ENCODE assay signal across 9 cellular contexts in genomic region chr9:97000139-97000787, GRCh38. TPM values are rescaled to one million over a fixed set of nuclear protein-coding genes. Genes with fewer than 3 reads are reported as not detected.
DNase-seq lines count a peak whose midpoint lies in the region; ATAC-seq and TF ChIP-seq lines count a peak whose summit lies in the region.
"Not testable (repeated sequence)": the region's sequence is repeated elsewhere in the genome, so short reads cannot be mapped to it uniquely, and the experiment has no call there.
"Had no signal": no experiment of that assay in that cellular context is flagged by ENCODE, and none has a peak within 500 bp of the region (broad histone marks: within the 10 kb centered on the region; RNA-seq: fewer than 3 reads in every experiment).

No MANE protein-coding gene starts in this region.

- peak; percentile 47 for ATAC-seq in HG02610 (IDR thresholded peaks at IDR 0.05; ENCODE audit: unreplicated experiment)
- ATAC-seq in RWPE2 (ENCODE audit: low read depth) = peak; percentile 63
- peak; percentile 65 to 89 for ATAC-seq in activated T-cell treated with anti-CD3 and anti-CD28 coated beads, Interleukin-2, amount 50 U/mL, for 72 hours (replicated peaks in 1 of 2)
- ATAC-seq in activated naive CD8-positive, alpha-beta T cell treated with anti-CD3 and anti-CD28 coated beads, Interleukin-2, amount 50 U/mL, for 24 hours = peak; percentile 72
- ATAC-seq in stimulated activated naive CD8-positive, alpha-beta T cell treated with anti-CD3 and anti-CD28 coated beads, Interleukin-15, Interleukin-2, amounts not matched to agents 100 U/mL and 50 U/mL, for 24 hours = peak; percentile 28

- peak; percentile 3 for DNase-seq in DMS53 (lab: John Stamatoyannopoulos, UW)
- DNase-seq in RWPE2 (ENCODE audit: low spot score); activated T-cell treated with anti-CD3 and anti-CD28 coated beads, Interleukin-2, amount 50 U/mL, for 72 hours; activated naive CD8-positive, alpha-beta T cell treated with anti-CD3 and anti-CD28 coated beads, Interleukin-2, amount 50 U/mL, for 24 hours; stimulated activated naive CD8-positive, alpha-beta T cell treated with anti-CD3 and anti-CD28 coated beads, Interleukin-15, Interleukin-2, amounts not matched to agents 100 U/mL and 50 U/mL, for 24 hours: not testable (repeated sequence)
- DNase-seq in epithelial cell of esophagus (ENCODE audit: low read depth) = peak; percentile 17
- DNase-seq in pons (ENCODE audit: low spot score) = peak; percentile 20

- not testable (repeated sequence) for TF ChIP-seq CTCF in RWPE2 (IDR thresholded peaks at IDR 0.05; ENCODE audit: poor library complexity, severe bottlenecking); epithelial cell of esophagus (IDR thresholded peaks at IDR 0.05; ENCODE audit: insufficient read depth, low read depth, low read length, missing control alignments)

- not testable (repeated sequence) for H3K27me3 ChIP-seq in RWPE2 (ENCODE audit: insufficient read depth, poor library complexity, severe bottlenecking)

- peak overlapping the region; percentile 99 for H3K27ac Mint-ChIP-seq in activated T-cell treated with anti-CD3 and anti-CD28 coated beads, Interleukin-2, amount 50 U/mL, for 72 hours
- peak overlapping the region; percentile 47 for H3K27ac Mint-ChIP-seq in activated naive CD8-positive, alpha-beta T cell treated with anti-CD3 and anti-CD28 coated beads, Interleukin-2, amount 50 U/mL, for 24 hours

- peak overlapping the region; percentile 25 for H3K27ac ChIP-seq in RWPE2 (ENCODE audit: poor library complexity, severe bottlenecking)

- peak overlapping the region; percentile 45 to 92 for H3K4me3 Mint-ChIP-seq in activated T-cell treated with anti-CD3 and anti-CD28 coated beads, Interleukin-2, amount 50 U/mL, for 72 hours
- H3K4me3 Mint-ChIP-seq in activated naive CD8-positive, alpha-beta T cell treated with anti-CD3 and anti-CD28 coated beads, Interleukin-2, amount 50 U/mL, for 24 hours = not testable (repeated sequence)

- H3K9me3 ChIP-seq in RWPE2 (ENCODE audit: severe bottlenecking) = not testable (repeated sequence)

- not testable (repeated sequence) for H3K36me3 Mint-ChIP-seq in activated T-cell treated with anti-CD3 and anti-CD28 coated beads, Interleukin-2, amount 50 U/mL, for 72 hours (ENCODE audit: insufficient read depth in 2 of 2); activated naive CD8-positive, alpha-beta T cell treated with anti-CD3 and anti-CD28 coated beads, Interleukin-2, amount 50 U/mL, for 24 hours (ENCODE audit: low read depth)

- H3K27me3 Mint-ChIP-seq in activated T-cell treated with anti-CD3 and anti-CD28 coated beads, Interleukin-2, amount 50 U/mL, for 72 hours (ENCODE audit: low read depth); activated naive CD8-positive, alpha-beta T cell treated with anti-CD3 and anti-CD28 coated beads, Interleukin-2, amount 50 U/mL, for 24 hours: not testable (repeated sequence)

- not testable (repeated sequence) for H3K4me3 ChIP-seq in RWPE2 (ENCODE audit: severe bottlenecking); epithelial cell of esophagus (ENCODE audit: low read length)

- peaks cover 51% of the 10 kb centered on the region for H3K4me1 Mint-ChIP-seq in activated T-cell treated with anti-CD3 and anti-CD28 coated beads, Interleukin-2, amount 50 U/mL, for 72 hours (ENCODE audit: low read depth)
- peaks cover 49% of the 10 kb centered on the region for H3K4me1 Mint-ChIP-seq in activated naive CD8-positive, alpha-beta T cell treated with anti-CD3 and anti-CD28 coated beads, Interleukin-2, amount 50 U/mL, for 24 hours

- H3K9me3 Mint-ChIP-seq in activated T-cell treated with anti-CD3 and anti-CD28 coated beads, Interleukin-2, amount 50 U/mL, for 72 hours; activated naive CD8-positive, alpha-beta T cell treated with anti-CD3 and anti-CD28 coated beads, Interleukin-2, amount 50 U/mL, for 24 hours: not testable (repeated sequence)

- not testable (repeated sequence) for H3K36me3 ChIP-seq in RWPE2 (ENCODE audit: low read depth)

- not testable (repeated sequence) for H3K4me1 ChIP-seq in RWPE2 (ENCODE audit: insufficient read depth, poor library complexity, severe bottlenecking)

RNA-seq across cellular contexts. Expression of gene CTSV, which starts 38.7 kb away (rescaled TPM):
- total RNA-seq in activated T-cell treated with anti-CD3 and anti-CD28 coated beads, Interleukin-2, amount 50 U/mL, for 72 hours = 1 to 10 TPM; 1.3 to 4.3 TPM
- total RNA-seq: Right ventricle myocardium superior had no signal
